In genomic region chr16:84413605-84414004, GRCh38 we compare ENCODE assay signal across 8 cellular contexts. TPM values are rescaled to one million over a fixed set of nuclear protein-coding genes. Genes with fewer than 3 reads are reported as not detected.
"Had no signal": no experiment of that assay in that cellular context is flagged by ENCODE, and none has a peak within 500 bp of the region (broad histone marks: within the 10 kb centered on the region; RNA-seq: fewer than 3 reads in every experiment).

No MANE protein-coding gene starts in this region.

- DNase-seq: GM23248, GOT3, H7, HFFc6, IMR-90 had no signal

- H3K27ac ChIP-seq: GM23248 had no signal

- ATAC-seq: HCT116 had no signal

- H3K4me3 Mint-ChIP-seq: HFFc6 had no signal

- H3K27ac Mint-ChIP-seq: HFFc6 had no signal

- H3K4me1 ChIP-seq: HAP-1 had no signal

- H3K9me3 Mint-ChIP-seq: HFFc6 had no signal

RNA-seq across cellular contexts. Expression of gene ATP2C2, which starts 45.3 kb away (rescaled TPM):
- total RNA-seq: GM23248, H4, HFFc6, IMR-90 had no signal
- polyA plus RNA-seq: IMR-90 had no signal
